In genomic region chr4:170990989-170991589, GRCh38 we compare ENCODE assay signal across 8 cellular contexts.
DNase-seq lines count a peak whose midpoint lies in the region; ATAC-seq, FAIRE-seq and TF ChIP-seq lines count a peak whose summit lies in the region.

No MANE protein-coding gene starts in this region.

- DNase-seq in D721Med (ENCODE audit: insufficient read length, low spot score) (no peak), SJCRH30 (peak; percentile 32 to 69), iPS-NIHi7 (ENCODE audit: extremely low spot score) (peak; percentile 66), lower leg skin (ENCODE audit: low spot score in 2 of 2) (no peak)
- no peak for DNase-seq in activated CD4-positive, alpha-beta T cell treated with anti-CD3 and anti-CD28 coated beads, Interleukin-2, amount 50 U/mL, for 1 hour
- no peak for DNase-seq in stimulated activated CD8-positive, alpha-beta memory T cell treated with anti-CD3 and anti-CD28 coated beads, Interleukin-4, amount 100 ng/mL, for 48 hours

- no peaks in the 10 kb centered on the region for H3K4me1 ChIP-seq in SJCRH30

- intact Hi-C loops in lower leg skin (cut with DNase I; ENCODE audit: low total_unique reads), result no loop called here

- no peaks in the 10 kb centered on the region for H3K27me3 ChIP-seq in SJCRH30

- 47 to 48% methylated on average over 8 of the region's 8 CpGs for whole genome bisulfite sequencing in lower leg skin, 2 donors

- peak; percentile 44 for FAIRE-seq in D721Med (lab: Jason Lieb, UNC)

- no peaks in the 10 kb centered on the region for H3K9me3 ChIP-seq in SJCRH30 (replicated peaks)

- TF ChIP-seq POLR2A in lower leg skin (IDR thresholded peaks at IDR 0.05), result no peak

- peak; percentile 69 for TF ChIP-seq CTCF in D721Med (IDR thresholded peaks at IDR 0.05; ENCODE audit: insufficient read depth, missing control alignments)
- TF ChIP-seq CTCF in lower leg skin (IDR thresholded peaks at IDR 0.05), result no peak

- no peaks in the 10 kb centered on the region for H3K36me3 ChIP-seq in SJCRH30

- no peak overlapping the region for H3K27ac ChIP-seq in SJCRH30

- H3K4me3 ChIP-seq in SJCRH30 (no peak overlapping the region), lower leg skin (ENCODE audit: low read depth, poor library complexity, severe bottlenecking) (no peak overlapping the region)

- ATAC-seq in GM19463 (IDR thresholded peaks at IDR 0.05; ENCODE audit: unreplicated experiment), result peak; percentile 89
- ATAC-seq in HG03442 (IDR thresholded peaks at IDR 0.05; ENCODE audit: unreplicated experiment), result peak; percentile 97

Comparison
In these comparisons a context has a peak if more than half of its experiments do, and no peak if none do; other contexts are left out.
1. DNase-seq: peak in SJCRH30 (2 of 2) and iPS-NIHi7 (single experiment); none in D721Med (single experiment), lower leg skin (0 of 2), activated CD4-positive, alpha-beta T cell treated with anti-CD3 and anti-CD28 coated beads, Interleukin-2, amount 50 U/mL, for 1 hour (single experiment) and stimulated activated CD8-positive, alpha-beta memory T cell treated with anti-CD3 and anti-CD28 coated beads, Interleukin-4, amount 100 ng/mL, for 48 hours (single experiment).